ENCODE assay signal across 31 cellular contexts in genomic region chrX:155870958-155871357, GRCh38.
"Had no signal": no experiment of that assay in that cellular context is flagged by ENCODE, and none has a peak within 500 bp of the region (broad histone marks: within the 10 kb centered on the region; RNA-seq: fewer than 3 reads in every experiment).

No MANE protein-coding gene starts in this region.

- H3K36me3 ChIP-seq: ascending aorta, cardiac muscle cell, Peyer's patch had no signal

- H3K9me3 ChIP-seq: ascending aorta had no signal

- H3K4me3 ChIP-seq: ascending aorta, cardiac muscle cell, Peyer's patch had no signal

- DNase-seq: activated B cell treated with CpG ODN at 0.5 μM for 24 hours; activated CD4-positive, alpha-beta memory T cell treated with anti-CD3 and anti-CD28 coated beads, Interleukin-2, amount 10 ng/mL, durations not matched to agents 7 days and 5 days; activated CD4-positive, alpha-beta T cell treated with anti-CD3 and anti-CD28 coated beads for 1 hour; activated CD4-positive, alpha-beta T cell treated with anti-CD3 and anti-CD28 coated beads for 48 hours; activated CD8-positive, alpha-beta memory T cell treated with anti-CD3 and anti-CD28 coated beads for 24 hours; activated CD8-positive, alpha-beta memory T cell treated with anti-CD3 and anti-CD28 coated beads, Interleukin-2, amount 10 ng/mL, durations not matched to agents 7 days and 5 days; activated CD8-positive, alpha-beta memory T cell treated with anti-CD3 and anti-CD28 coated beads, Interleukin-2, amount 50 U/mL, for 48 hours; activated effector memory CD4-positive, alpha-beta T cell treated with Interleukin-2 at 50 U/mL for 16 hours; activated naive CD4-positive, alpha-beta T cell; activated naive CD4-positive, alpha-beta T cell treated with anti-CD3 and anti-CD28 coated beads, Interleukin-2, amount 50 U/mL, for 16 hours; activated naive CD8-positive, alpha-beta T cell treated with anti-CD3 and anti-CD28 coated beads, Interleukin-2, amount 10 ng/mL, durations not matched to agents 7 days and 5 days; activated T-cell treated with anti-CD3 and anti-CD28 coated beads, Interleukin-2, amount 50 U/mL, for 48 hours; amygdala; NCI-H1105; NCI-H1417 treated with DMSO at 0.1 percent for 48 hours; NCI-H1694; NCI-H1930; NCI-H2081 treated with DMSO at 0.1 percent for 48 hours; NCI-H226; NCI-H446 treated with DMSO at 0.1 percent for 48 hours; NCI-H524; NCI-H69; PC-3; Peyer's patch; Right ventricle myocardium superior; SW 1271; T-helper 1 cell; T-helper 2 cell; T-helper 9 cell had no signal

- H3K27ac ChIP-seq: ascending aorta, cardiac muscle cell, Peyer's patch had no signal

- H3K4me1 ChIP-seq: ascending aorta, Peyer's patch had no signal

- H3K27me3 ChIP-seq: ascending aorta, cardiac muscle cell, Peyer's patch had no signal
